ENCODE assay signal across 9 cellular contexts in the genomic region with DNA sequence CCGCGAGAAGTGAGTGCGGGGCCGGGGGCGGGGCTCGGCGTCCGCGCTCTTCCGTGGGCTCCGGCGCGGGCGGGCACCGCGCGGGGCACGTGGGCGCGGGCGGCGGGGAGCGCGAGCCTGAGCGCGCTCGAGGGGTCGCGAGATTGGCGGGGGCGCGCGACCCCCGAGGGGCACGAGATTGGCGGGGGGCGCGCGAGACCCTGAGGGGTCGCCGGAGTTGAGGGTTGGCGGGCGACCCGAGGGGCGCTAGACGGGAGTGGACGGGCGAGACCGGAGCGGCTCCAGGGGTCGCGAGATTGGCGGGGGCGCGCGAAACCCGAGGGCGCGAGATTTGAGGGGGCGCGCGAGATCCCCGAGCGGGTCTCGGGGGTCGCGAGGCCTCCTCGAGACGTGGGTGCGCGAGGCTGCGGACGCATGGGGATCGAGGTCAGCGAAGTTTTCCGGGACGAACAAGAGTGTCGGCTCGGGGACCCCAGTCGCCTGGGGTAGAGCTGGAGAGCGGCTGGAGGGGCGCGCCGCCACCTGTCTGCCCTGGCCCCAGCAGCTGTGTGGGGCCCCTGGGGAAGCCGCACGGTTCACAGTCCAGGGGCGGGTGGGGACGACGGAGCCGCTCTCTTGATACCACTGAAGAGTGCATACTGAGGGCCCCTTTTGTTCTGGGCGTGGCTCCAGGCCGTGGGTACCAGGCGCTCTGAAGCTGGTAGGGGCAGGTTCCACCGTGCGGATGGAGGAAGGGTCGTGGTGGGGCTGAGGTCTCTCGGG. TPM values are rescaled to one million over a fixed set of nuclear protein-coding genes. Genes with fewer than 3 reads are reported as not detected.
DNase-seq lines count a peak whose midpoint lies in the region; ATAC-seq and TF ChIP-seq lines count a peak whose summit lies in the region.
"Had no signal": no experiment of that assay in that cellular context is flagged by ENCODE, and none has a peak within 500 bp of the region (broad histone marks: within the 10 kb centered on the region; RNA-seq: fewer than 3 reads in every experiment).

No MANE protein-coding gene starts in this region.

- ATAC-seq in CD4-positive, CD25-positive, alpha-beta regulatory T cell (ENCODE audit: low read depth in 2 of 2) = peak in 1 of 2 donors; percentile 29
- peak; percentile 17 for ATAC-seq in naive thymus-derived CD4-positive, alpha-beta T cell
- ATAC-seq in omental fat pad (ENCODE audit: low FRiP score) (no peak), GM19455 (IDR thresholded peaks at IDR 0.05; ENCODE audit: unreplicated experiment) (no peak)

- CTCF ChIA-PET in HEK293 (lab: Yijun Ruan, JAX) = interaction anchor here (0.7 to 4.5 kb wide), 11 partner anchors 9 to 224 kb away, joined by 3 to 32 read pairs (median 3); partner anchors contain the start of gene GDF15
- CTCF ChIA-PET in naive thymus-derived CD4-positive, alpha-beta T cell (lab: Charles Lee) = interaction anchor here (0.8 to 2.1 kb wide), 4 partner anchors 8 to 31 kb away, joined by 3 to 8 read pairs (median 6); no protein-coding TSS in a partner anchor

- POLR2A ChIA-PET in HEK293 (lab: Yijun Ruan, JAX) = interaction anchor here (0.6 to 1.3 kb wide), 4 partner anchors 9 to 412 kb away, joined by 4 to 6 read pairs (median 4); partner anchors contain the start of gene UPF1
- POLR2A ChIA-PET in naive thymus-derived CD4-positive, alpha-beta T cell (lab: Charles Lee) = interaction anchor here (0.8 to 2.1 kb wide), 7 partner anchors 9 to 412 kb away, joined by 3 to 13 read pairs (median 5); partner anchors contain the start of genes JUND, RAB3A and UPF1

- H3K36me3 Mint-ChIP-seq in CD4-positive, CD25-positive, alpha-beta regulatory T cell = no peaks in the 10 kb centered on the region
- peaks cover 5% of the 10 kb centered on the region for H3K36me3 Mint-ChIP-seq in T-helper 1 cell treated with Interleukin-12 subunit alpha and Interleukin-12 subunit beta and Interleukin-4 antibody, amounts not matched to agents 30 μg/mL and 1 μg/mL, for 36 hours (ENCODE audit: low read depth)
- H3K36me3 Mint-ChIP-seq in naive thymus-derived CD4-positive, alpha-beta T cell = peaks cover 0 to 8% (median 0%) of the 10 kb centered on the region in 5 donors

- no peaks in the 10 kb centered on the region for H3K27me3 ChIP-seq in CD4-positive, CD25-positive, alpha-beta regulatory T cell (ENCODE audit: control insufficient read depth, insufficient read depth, low read length)
- H3K27me3 ChIP-seq in duodenal mucosa (ENCODE audit: control insufficient read depth in 1 of 2, insufficient read depth in 2 of 2, low read length in 2 of 2) = peaks cover 17 to 21% of the 10 kb centered on the region in 2 donors
- peaks cover 0 to 14% of the 10 kb centered on the region in 2 donors for H3K27me3 ChIP-seq in naive thymus-derived CD4-positive, alpha-beta T cell (ENCODE audit: control insufficient read depth in 2 of 2, insufficient read depth in 2 of 2, low read length in 2 of 2)

- H3K9me3 ChIP-seq in CD4-positive, CD25-positive, alpha-beta regulatory T cell (ENCODE audit: control insufficient read depth in 2 of 2, low read length in 2 of 2) = no peaks in the 10 kb centered on the region
- H3K9me3 ChIP-seq in HEK293 (ENCODE audit: control insufficient read depth, insufficient read depth, low read depth, low read length) = no peaks in the 10 kb centered on the region
- no peaks in the 10 kb centered on the region for H3K9me3 ChIP-seq in duodenal mucosa (ENCODE audit: control insufficient read depth in 1 of 2, low read length in 2 of 2)
- H3K9me3 ChIP-seq in naive thymus-derived CD4-positive, alpha-beta T cell (ENCODE audit: control insufficient read depth in 2 of 3, low read length in 3 of 3) = no peaks in the 10 kb centered on the region

- TF ChIP-seq CTCF in HEK293 (tag by site-specific recombination; IDR thresholded peaks at IDR 0.05) (no peak), omental fat pad (IDR thresholded peaks at IDR 0.05) (no peak)

- peaks cover 7 to 85% (median 41%) of the 10 kb centered on the region in 4 donors for H3K4me1 Mint-ChIP-seq in CD4-positive, CD25-positive, alpha-beta regulatory T cell
- peaks cover 61% of the 10 kb centered on the region for H3K4me1 Mint-ChIP-seq in T-helper 1 cell treated with Interleukin-12 subunit alpha and Interleukin-12 subunit beta and Interleukin-4 antibody, amounts not matched to agents 30 μg/mL and 1 μg/mL, for 36 hours (ENCODE audit: low read depth)
- H3K4me1 Mint-ChIP-seq in naive thymus-derived CD4-positive, alpha-beta T cell = peaks cover 40 to 83% (median 72%) of the 10 kb centered on the region in 7 donors

- peak overlapping the region; percentile 26 to 33 for H3K9ac ChIP-seq in duodenal mucosa (ENCODE audit: low read depth in 1 of 2, low read length in 2 of 2)

- H3K4me3 Mint-ChIP-seq in CD4-positive, CD25-positive, alpha-beta regulatory T cell = peak overlapping the region; percentile 88 to 96 (median 92)
- H3K4me3 Mint-ChIP-seq in T-helper 1 cell treated with Interleukin-12 subunit alpha and Interleukin-12 subunit beta and Interleukin-4 antibody, amounts not matched to agents 30 μg/mL and 1 μg/mL, for 36 hours = peak overlapping the region; percentile 98
- H3K4me3 Mint-ChIP-seq in naive thymus-derived CD4-positive, alpha-beta T cell = peak overlapping the region; percentile 79 to 92 (median 84)

- peaks cover 94% of the 10 kb centered on the region for H3K4me1 ChIP-seq in CD4-positive, CD25-positive, alpha-beta regulatory T cell (ENCODE audit: control insufficient read depth, insufficient read depth, low read length, poor library complexity, severe bottlenecking)
- H3K4me1 ChIP-seq in HEK293 (ENCODE audit: control insufficient read depth, insufficient read depth, low read length) (peaks cover 9% of the 10 kb centered on the region; the same call in 1 of the 2 replicates), duodenal mucosa (ENCODE audit: control insufficient read depth in 1 of 2, insufficient read depth in 2 of 2, low read length in 2 of 2) (peaks cover 50 to 71% of the 10 kb centered on the region in 2 donors)
- peaks cover 63 to 71% of the 10 kb centered on the region in 2 donors for H3K4me1 ChIP-seq in naive thymus-derived CD4-positive, alpha-beta T cell (ENCODE audit: control insufficient read depth in 2 of 2, insufficient read depth in 2 of 2, low read length in 2 of 2)

- no peaks in the 10 kb centered on the region for H3K36me3 ChIP-seq in CD4-positive, CD25-positive, alpha-beta regulatory T cell (ENCODE audit: control insufficient read depth, insufficient read depth, low read length)
- H3K36me3 ChIP-seq in HEK293 (ENCODE audit: control insufficient read depth in 2 of 2, insufficient read depth in 1 of 2, low read length in 2 of 2) (no peaks in the 10 kb centered on the region), duodenal mucosa (ENCODE audit: control insufficient read depth in 1 of 2, insufficient read depth in 2 of 2, low read length in 2 of 2) (peaks cover 0 to 5% of the 10 kb centered on the region in 2 donors)
- no peaks in the 10 kb centered on the region for H3K36me3 ChIP-seq in naive thymus-derived CD4-positive, alpha-beta T cell (ENCODE audit: control insufficient read depth in 2 of 3, insufficient read depth in 3 of 3, low read length in 3 of 3)

- peaks cover 0 to 1% (median 0%) of the 10 kb centered on the region in 7 donors for H3K9me3 Mint-ChIP-seq in CD4-positive, CD25-positive, alpha-beta regulatory T cell
- H3K9me3 Mint-ChIP-seq in T-helper 1 cell treated with Interleukin-12 subunit alpha and Interleukin-12 subunit beta and Interleukin-4 antibody, amounts not matched to agents 30 μg/mL and 1 μg/mL, for 36 hours = no peaks in the 10 kb centered on the region
- peaks cover 0 to 1% (median 0%) of the 10 kb centered on the region in 11 donors for H3K9me3 Mint-ChIP-seq in naive thymus-derived CD4-positive, alpha-beta T cell

- H3K27ac ChIP-seq in CD4-positive, CD25-positive, alpha-beta regulatory T cell (ENCODE audit: insufficient read depth, low read length, poor library complexity, severe bottlenecking) = peak overlapping the region; percentile 60
- H3K27ac ChIP-seq in HEK293 (ENCODE audit: extremely low read depth, low read depth, low read length) (peak overlapping the region; percentile 63; the same call in 1 of the 2 replicates), duodenal mucosa (ENCODE audit: low read depth, low read length) (peak overlapping the region; percentile 22)
- peak overlapping the region; percentile 63 for H3K27ac ChIP-seq in naive thymus-derived CD4-positive, alpha-beta T cell (ENCODE audit: low read depth, low read length)

- peaks cover 25% of the 10 kb centered on the region for H3K27me3 Mint-ChIP-seq in CD4-positive, CD25-positive, alpha-beta regulatory T cell
- no peaks in the 10 kb centered on the region for H3K27me3 Mint-ChIP-seq in T-helper 1 cell treated with Interleukin-12 subunit alpha and Interleukin-12 subunit beta and Interleukin-4 antibody, amounts not matched to agents 30 μg/mL and 1 μg/mL, for 36 hours (ENCODE audit: low read depth)
- peaks cover 8 to 21% (median 13%) of the 10 kb centered on the region in 5 donors for H3K27me3 Mint-ChIP-seq in naive thymus-derived CD4-positive, alpha-beta T cell

- DNase-seq in CD4-positive, CD25-positive, alpha-beta regulatory T cell = peak in 1 of 3 donors; percentile 56
- DNase-seq in naive thymus-derived CD4-positive, alpha-beta T cell = peak in 1 of 9 donors; percentile 57
- DNase-seq in putamen (ENCODE audit: low spot score) = no peak
- DNase-seq in omental fat pad (ENCODE audit: low spot score) = no peak

- H3K27ac Mint-ChIP-seq in CD4-positive, CD25-positive, alpha-beta regulatory T cell = peak overlapping the region in 2 of 3 donors; percentile 89 to 93
- peak overlapping the region; percentile 88 for H3K27ac Mint-ChIP-seq in T-helper 1 cell treated with Interleukin-12 subunit alpha and Interleukin-12 subunit beta and Interleukin-4 antibody, amounts not matched to agents 30 μg/mL and 1 μg/mL, for 36 hours
- peak overlapping the region in 8 of 9 donors; percentile 40 to 90 (median 58) for H3K27ac Mint-ChIP-seq in naive thymus-derived CD4-positive, alpha-beta T cell

- intact Hi-C loops in naive thymus-derived CD4-positive, alpha-beta T cell (cut with micrococcal nuclease) = loop anchor here (1.0 to 10.0 kb wide), 8 partner anchors 9 to 475 kb away; partner anchors contain the start of genes KXD1 (in 1 of the 2), LSM4 (in 1 of the 2), RAB3A (in 1 of the 2) and UPF1 (in 1 of the 2)

- H3K4me3 ChIP-seq in CD4-positive, CD25-positive, alpha-beta regulatory T cell (ENCODE audit: low read depth, low read length) = peak overlapping the region; percentile 19
- H3K4me3 ChIP-seq in HEK293 (ENCODE audit: low read depth, low read length) = peak overlapping the region; percentile 53
- peak overlapping the region; percentile 64 to 67 for H3K4me3 ChIP-seq in duodenal mucosa (ENCODE audit: low read depth in 1 of 2, low read length in 2 of 2)
- peak overlapping the region; percentile 47 for H3K4me3 ChIP-seq in naive thymus-derived CD4-positive, alpha-beta T cell (ENCODE audit: low read length)

RNA-seq across cellular contexts. Expression of gene SSBP4, which starts 0.7 kb away (rescaled TPM):
- total RNA-seq in CD4-positive, CD25-positive, alpha-beta regulatory T cell = 97.9 TPM
- 10 to 100 TPM; 47.3 to 84.0 (median 65.6) TPM for polyA plus RNA-seq in CD4-positive, CD25-positive, alpha-beta regulatory T cell
- 100 to 1,000 TPM in 1 of 5 experiments, 10 to 100 TPM in 4; 27.0 to 185 (median 40.7) TPM for total RNA-seq in naive thymus-derived CD4-positive, alpha-beta T cell
- polyA plus RNA-seq in naive thymus-derived CD4-positive, alpha-beta T cell = 10 to 100 TPM; 33.5 to 42.8 TPM
- total RNA-seq in omental fat pad = 10 to 100 TPM; 29.9 to 62.9 (median 43.7) TPM

RNA-seq across cellular contexts. Expression of gene ISYNA1, which starts 18.1 kb away (rescaled TPM):
- total RNA-seq in CD4-positive, CD25-positive, alpha-beta regulatory T cell = 26.2 TPM
- polyA plus RNA-seq in CD4-positive, CD25-positive, alpha-beta regulatory T cell = 10 to 100 TPM; 11.3 to 26.0 (median 21.4) TPM
- 10 to 100 TPM in 4 of 5 experiments, 1 to 10 TPM in 1; 9.5 to 42.5 (median 42.0) TPM for total RNA-seq in naive thymus-derived CD4-positive, alpha-beta T cell
- polyA plus RNA-seq in naive thymus-derived CD4-positive, alpha-beta T cell = 10 to 100 TPM; 21.9 to 29.0 TPM
- total RNA-seq in omental fat pad = 10 to 100 TPM; 20.0 to 36.7 (median 29.8) TPM

RNA-seq across cellular contexts. Expression of gene LRRC25, which starts 22.5 kb away (rescaled TPM):
- not detected for total RNA-seq in CD4-positive, CD25-positive, alpha-beta regulatory T cell
- polyA plus RNA-seq in CD4-positive, CD25-positive, alpha-beta regulatory T cell = under 1 TPM in 3 of 4 donors, not detected in 1; 0.09 to 0.79 (median 0.25) TPM
- total RNA-seq in naive thymus-derived CD4-positive, alpha-beta T cell = 10 to 100 TPM in 1 of 5 experiments, 1 to 10 TPM in 2, under 1 TPM in 2; 0.15 to 68.6 (median 1.2) TPM
- under 1 TPM; 0.20 to 0.44 TPM for polyA plus RNA-seq in naive thymus-derived CD4-positive, alpha-beta T cell
- 10 to 100 TPM; 11.8 to 37.2 (median 28.8) TPM for total RNA-seq in omental fat pad
- total RNA-seq: NCI-H460 had no signal

RNA-seq across cellular contexts. Expression of gene GDF15, which starts 33.9 kb away (rescaled TPM):
- total RNA-seq in CD4-positive, CD25-positive, alpha-beta regulatory T cell = not detected
- not detected for polyA plus RNA-seq in CD4-positive, CD25-positive, alpha-beta regulatory T cell
- under 1 TPM in 4 of 5 experiments, not detected in 1; 0.32 to 0.73 (median 0.58) TPM for total RNA-seq in naive thymus-derived CD4-positive, alpha-beta T cell
- polyA plus RNA-seq in naive thymus-derived CD4-positive, alpha-beta T cell = not detected
- 1 to 10 TPM; 1.9 to 4.6 (median 3.0) TPM for total RNA-seq in omental fat pad
